ENCODE assay signal across 25 cellular contexts in the genomic region with DNA sequence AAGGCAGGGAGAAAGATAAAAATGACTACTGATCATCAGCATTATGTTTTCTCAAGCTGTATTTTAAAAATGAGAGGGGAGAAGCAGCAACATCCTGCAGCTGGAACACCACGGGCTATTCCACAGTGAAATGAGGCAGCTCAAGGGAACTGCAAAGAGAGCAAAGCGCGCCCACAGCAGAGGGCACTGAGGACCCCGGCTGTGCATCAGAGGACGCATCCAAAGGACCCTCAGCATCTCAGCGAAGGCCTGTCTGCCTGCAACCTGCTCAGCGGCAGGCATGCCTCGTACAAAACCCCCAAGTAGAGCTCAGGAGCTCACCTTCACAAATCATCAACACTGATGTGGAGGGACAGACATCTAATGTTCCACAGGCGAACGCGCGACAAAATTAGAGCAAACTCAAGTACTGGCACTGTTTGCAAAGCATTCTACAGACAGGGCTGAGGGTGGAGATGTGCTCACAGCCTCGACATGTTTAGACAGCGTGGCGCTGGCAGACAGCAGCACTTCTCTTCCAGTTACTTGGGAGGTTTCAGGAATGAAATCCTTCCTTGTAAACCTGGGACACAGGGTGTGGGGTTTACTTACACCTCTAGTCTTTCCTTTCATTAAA.
DNase-seq lines count a peak whose midpoint lies in the region; ATAC-seq and TF ChIP-seq lines count a peak whose summit lies in the region.
"Had no signal": no experiment of that assay in that cellular context is flagged by ENCODE, and none has a peak within 500 bp of the region (broad histone marks: within the 10 kb centered on the region; RNA-seq: fewer than 3 reads in every experiment).

No MANE protein-coding gene starts in this region.

- 94% methylated on average over 15 of the region's 15 CpGs for WGBS in GM23248 (ENCODE audit: low coverage in 1 of 2, low lambda C conversion rate in 2 of 2, missing lambda C conversion rate in 2 of 2), 2 experiments

- peaks cover 8% of the 10 kb centered on the region for H3K27me3 Mint-ChIP-seq in GM23338 (ENCODE audit: insufficient read depth, low read depth, poor library complexity)
- H3K27me3 Mint-ChIP-seq: activated naive CD4-positive, alpha-beta T cell treated with anti-CD3 and anti-CD28 coated beads, Interleukin-2, amount 50 U/mL, for 24 hours; activated T-cell treated with anti-CD3 and anti-CD28 coated beads, Interleukin-2, amount 50 U/mL, for 24 hours had no signal

- no peaks in the 10 kb centered on the region for H3K9me3 ChIP-seq in osteoblast (ENCODE audit: low read depth, low read length)
- H3K9me3 ChIP-seq in GM23248 (ENCODE audit: low read depth), result no peaks in the 10 kb centered on the region
- H3K9me3 ChIP-seq: esophagus squamous epithelium, Peyer's patch had no signal

- in situ Hi-C loops in GM23248 (cut with MboI), result no loop called here

- no peak overlapping the region for H2AFZ ChIP-seq in GM23338
- H2AFZ ChIP-seq in osteoblast (ENCODE audit: low read length), result no peak overlapping the region
- H2AFZ ChIP-seq in GM23248, result no peak overlapping the region

- ATAC-seq in GM23338 (peak; percentile 71), esophagus mucosa (peak; percentile 70), GM18502 (IDR thresholded peaks at IDR 0.05; ENCODE audit: poor library complexity, unreplicated experiment) (no peak), GM18867 (IDR thresholded peaks at IDR 0.05; ENCODE audit: unreplicated experiment) (no peak)
- ATAC-seq: activated CD8-positive, alpha-beta T cell treated with anti-CD3 and anti-CD28 coated beads, Interleukin-2, amount 10 ng/mL, durations not matched to agents 7 days and 5 days; left lobe of liver; natural killer cell treated with Interleukin-12 subunit alpha and Interleukin-12 subunit beta and Interleukin-15 and Interleukin-18, amount 100 ng/mL, for 72 hours had no signal

- H4K20me1 ChIP-seq in GM23338 (replicated peaks; ENCODE audit: insufficient read depth), result no peaks in the 10 kb centered on the region
- no peaks in the 10 kb centered on the region for H4K20me1 ChIP-seq in osteoblast (ENCODE audit: insufficient read depth, low read length)
- no peaks in the 10 kb centered on the region for H4K20me1 ChIP-seq in GM23248 (ENCODE audit: insufficient read depth)

- H3F3A ChIP-seq in GM23338 (replicated peaks; ENCODE audit: low read depth) (0 out of 2 replicates have a peak, but pooled peaks cover 3% of the 10 kb centered on the region), GM23248 (ENCODE audit: insufficient read depth) (peaks cover 5% of the 10 kb centered on the region; the same call in 1 of the 2 replicates)

- H3K79me2 ChIP-seq in GM23338 (replicated peaks; ENCODE audit: insufficient read depth) (no peaks in the 10 kb centered on the region), osteoblast (ENCODE audit: insufficient read depth, low read length) (no peaks in the 10 kb centered on the region), GM23248 (ENCODE audit: insufficient read depth) (no peaks in the 10 kb centered on the region)

- H3K4me1 ChIP-seq in GM23338 (ENCODE audit: insufficient read depth) (no peaks in the 10 kb centered on the region), osteoblast (ENCODE audit: insufficient read depth, low read length) (peaks cover 45% of the 10 kb centered on the region), GM23248 (ENCODE audit: insufficient read depth) (peaks cover 22% of the 10 kb centered on the region)
- H3K4me1 ChIP-seq: Peyer's patch had no signal

- TF ChIP-seq CTCF in GM23338 (conservative IDR thresholded peaks at IDR 0.05; ENCODE audit: low read depth in 2 of 2) (peak; percentile 18 to 50; a peak in 3 of 4 replicates), osteoblast (IDR thresholded peaks at IDR 0.05; ENCODE audit: extremely low read depth, low read depth, low read length) (no peak)

- no peak overlapping the region for H3K4me3 Mint-ChIP-seq in GM23338
- H3K4me3 Mint-ChIP-seq: activated CD8-positive, alpha-beta T cell treated with anti-CD3 and anti-CD28 coated beads, Interleukin-2, amount 10 ng/mL, durations not matched to agents 7 days and 5 days; activated naive CD4-positive, alpha-beta T cell treated with anti-CD3 and anti-CD28 coated beads, Interleukin-2, amount 50 U/mL, for 24 hours; activated T-cell treated with anti-CD3 and anti-CD28 coated beads, Interleukin-2, amount 50 U/mL, for 24 hours; natural killer cell treated with Interleukin-12 subunit alpha and Interleukin-12 subunit beta and Interleukin-15 and Interleukin-18, amount 100 ng/mL, for 72 hours had no signal

- DNase-seq in GM23338 (ENCODE audit: low spot score) (peak; percentile 47), NCI-H2227 (lab: John Stamatoyannopoulos, UW; ENCODE audit: unreplicated experiment) (peak; percentile 18), osteoblast (ENCODE audit: insufficient read length, low spot score, missing footprints) (peak; percentile 9), GM23248 (no peak), T1000 (lab: John Stamatoyannopoulos, UW) (no peak)
- DNase-seq: activated CD4-positive, CD25-positive, alpha-beta regulatory T cell treated with anti-CD3 and anti-CD28 coated beads, Interleukin-2, amount 50 U/mL, for 72 hours; activated CD8-positive, alpha-beta T cell treated with anti-CD3 and anti-CD28 coated beads, Interleukin-2, amount 10 ng/mL, durations not matched to agents 7 days and 5 days; activated T-cell treated with anti-CD3 and anti-CD28 coated beads, Interleukin-2, amount 50 U/mL, for 24 hours; cerebellar nuclear complex; COR-L47; esophagus squamous epithelium; midbrain; NCI-H1048; NCI-H2107; NCI-H774; Peyer's patch; stimulated activated CD4-positive, alpha-beta T cell treated with anti-CD3 and anti-CD28 coated beads, Interleukin-12 subunit alpha, Interleukin-12 subunit beta, amount 100 ng/mL, for 4 hours; T-helper 9 cell had no signal

- H3K27ac ChIP-seq in GM23338 (ENCODE audit: low read depth), result peak overlapping the region; percentile 63; the same call in 1 of the 2 replicates
- no peak overlapping the region for H3K27ac ChIP-seq in osteoblast (ENCODE audit: low read depth, low read length)
- H3K27ac ChIP-seq in GM23248, result no peak overlapping the region
- H3K27ac ChIP-seq: esophagus squamous epithelium, Peyer's patch, SK-N-MC had no signal

- H3K9ac ChIP-seq in GM23248, result no peak overlapping the region

- H3K27ac Mint-ChIP-seq in GM23338, result no peak overlapping the region
- H3K27ac Mint-ChIP-seq: activated CD8-positive, alpha-beta T cell treated with anti-CD3 and anti-CD28 coated beads, Interleukin-2, amount 10 ng/mL, durations not matched to agents 7 days and 5 days; activated naive CD4-positive, alpha-beta T cell treated with anti-CD3 and anti-CD28 coated beads, Interleukin-2, amount 50 U/mL, for 24 hours; activated T-cell treated with anti-CD3 and anti-CD28 coated beads, Interleukin-2, amount 50 U/mL, for 24 hours; natural killer cell treated with Interleukin-12 subunit alpha and Interleukin-12 subunit beta and Interleukin-15 and Interleukin-18, amount 100 ng/mL, for 72 hours had no signal

- H3K36me3 Mint-ChIP-seq in GM23338 (ENCODE audit: low read depth), result peaks cover 10% of the 10 kb centered on the region; the same call in 2 of the 3 replicates
- H3K36me3 Mint-ChIP-seq: activated naive CD4-positive, alpha-beta T cell treated with anti-CD3 and anti-CD28 coated beads, Interleukin-2, amount 50 U/mL, for 24 hours; natural killer cell treated with Interleukin-12 subunit alpha and Interleukin-12 subunit beta and Interleukin-15 and Interleukin-18, amount 100 ng/mL, for 72 hours had no signal

- H3K27me3 ChIP-seq in GM23338 (ENCODE audit: insufficient read depth) (no peaks in the 10 kb centered on the region), osteoblast (ENCODE audit: insufficient read depth, low read length) (no peaks in the 10 kb centered on the region), GM23248 (replicated peaks; ENCODE audit: insufficient read depth) (no peaks in the 10 kb centered on the region)
- H3K27me3 ChIP-seq: esophagus squamous epithelium, Peyer's patch had no signal

- peaks cover 21% of the 10 kb centered on the region for H3K4me1 Mint-ChIP-seq in GM23338

- no peak overlapping the region for H3K4me3 ChIP-seq in GM23338
- H3K4me3 ChIP-seq in osteoblast (ENCODE audit: insufficient read depth, low read length), result no peak overlapping the region
- no peak overlapping the region for H3K4me3 ChIP-seq in GM23248
- H3K4me3 ChIP-seq: esophagus squamous epithelium, Peyer's patch, SK-N-MC had no signal

- H3K9me2 ChIP-seq in GM23338 (ENCODE audit: insufficient read depth) (no peaks in the 10 kb centered on the region), GM23248 (ENCODE audit: insufficient read depth) (no peaks in the 10 kb centered on the region)

- H3K4me2 ChIP-seq in GM23338 (no peak overlapping the region), osteoblast (ENCODE audit: insufficient read depth, low read length) (no peak overlapping the region), GM23248 (ENCODE audit: unreplicated experiment) (no peak overlapping the region)

- H3K36me3 ChIP-seq in GM23338 (ENCODE audit: insufficient read depth) (no peaks in the 10 kb centered on the region), osteoblast (ENCODE audit: insufficient read depth, low read length) (no peaks in the 10 kb centered on the region), GM23248 (ENCODE audit: low read depth) (no peaks in the 10 kb centered on the region)
- H3K36me3 ChIP-seq: Peyer's patch had no signal

- no peaks in the 10 kb centered on the region for H3K9me3 Mint-ChIP-seq in GM23338
- H3K9me3 Mint-ChIP-seq: activated naive CD4-positive, alpha-beta T cell treated with anti-CD3 and anti-CD28 coated beads, Interleukin-2, amount 50 U/mL, for 24 hours; activated T-cell treated with anti-CD3 and anti-CD28 coated beads, Interleukin-2, amount 50 U/mL, for 24 hours; natural killer cell treated with Interleukin-12 subunit alpha and Interleukin-12 subunit beta and Interleukin-15 and Interleukin-18, amount 100 ng/mL, for 72 hours had no signal

TF ChIP-seq in GM23338, 12 proteins besides CTCF, POLR2A, EP300 and RAD21 (continues in another document):
- no peak for TF ChIP-seq EZH2phosphoT487 (IDR thresholded peaks at IDR 0.05; ENCODE audit: unreplicated experiment)

Comparison
In these comparisons a context has a peak if more than half of its experiments do, and no peak if none do; other contexts are left out.
1. ATAC-seq: peak in GM23338 (single experiment) and esophagus mucosa (single experiment); none in GM18502 (single experiment) and GM18867 (single experiment).
2. DNase-seq: peak in GM23338 (single experiment), NCI-H2227 (single experiment) and osteoblast (single experiment); none in GM23248 (single experiment) and T1000 (single experiment).